ENCODE assay signal across 11 cellular contexts in the genomic region with DNA sequence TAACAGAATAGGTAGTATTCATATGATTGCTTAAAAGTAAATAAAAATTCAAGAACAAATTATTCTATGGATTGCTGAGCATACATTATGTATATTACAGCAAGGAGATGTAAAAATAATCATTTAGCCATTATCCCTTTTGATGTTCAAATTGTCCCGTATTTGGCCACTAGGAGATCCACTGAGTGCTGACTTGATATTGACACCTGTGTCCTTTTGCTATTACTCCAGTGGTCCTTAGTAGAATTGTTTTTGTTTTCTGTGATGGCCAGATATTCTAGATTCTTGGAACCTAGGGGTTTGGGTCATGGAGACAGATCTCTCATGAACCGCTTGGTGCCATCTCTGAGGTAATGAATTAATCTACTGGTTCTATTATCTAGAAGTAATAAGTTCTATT. TPM values are rescaled to one million over a fixed set of nuclear protein-coding genes. Genes with fewer than 3 reads are reported as not detected.
DNase-seq lines count a peak whose midpoint lies in the region; ATAC-seq, FAIRE-seq and TF ChIP-seq lines count a peak whose summit lies in the region.
"Had no signal": no experiment of that assay in that cellular context is flagged by ENCODE, and none has a peak within 500 bp of the region (broad histone marks: within the 10 kb centered on the region; RNA-seq: fewer than 3 reads in every experiment).

No MANE protein-coding gene starts in this region.

- POLR2A ChIA-PET in AG04450 (lab: Yijun Ruan, JAX), result no interaction called here

- no peaks in the 10 kb centered on the region for H3K27me3 Mint-ChIP-seq in T-helper 17 cell

- no peak overlapping the region for H3K9ac ChIP-seq in keratinocyte (ENCODE audit: control insufficient read depth, extremely low read depth, insufficient read depth, low read length)

- dilution Hi-C loops in keratinocyte (cut with MboI; ENCODE audit: extremely low pct_ligation_motif_present, low sequenced_read_pairs), result no loop called here

- H3K79me2 ChIP-seq in keratinocyte (ENCODE audit: control insufficient read depth, insufficient read depth, low read length), result peaks cover 27% of the 10 kb centered on the region

- H3K4me1 ChIP-seq in keratinocyte (ENCODE audit: control insufficient read depth, extremely low read depth, insufficient read depth, low read length) (no peaks in the 10 kb centered on the region), sigmoid colon (no peaks in the 10 kb centered on the region)

- H2AFZ ChIP-seq in keratinocyte (ENCODE audit: control insufficient read depth, low read length), result no peak overlapping the region

- TF ChIP-seq POLR2A in sigmoid colon (IDR thresholded peaks at IDR 0.05), result no peak

- no peaks in the 10 kb centered on the region for H3K27me3 ChIP-seq in AG04450 (ENCODE audit: control insufficient read depth, insufficient read depth, low read length)
- H3K27me3 ChIP-seq in keratinocyte (ENCODE audit: control insufficient read depth, extremely low read depth, insufficient read depth, low read length), result no peaks in the 10 kb centered on the region
- H3K27me3 ChIP-seq in sigmoid colon, result no peaks in the 10 kb centered on the region

- H3K27ac ChIP-seq in AG04450 (ENCODE audit: low read depth, low read length) (no peak overlapping the region), keratinocyte (ENCODE audit: control insufficient read depth, insufficient read depth, low read length) (no peak overlapping the region), sigmoid colon (no peak overlapping the region)

- H4K20me1 ChIP-seq in keratinocyte (ENCODE audit: control insufficient read depth, extremely low read depth, insufficient read depth, low read length), result no peaks in the 10 kb centered on the region

- H3K4me2 ChIP-seq in keratinocyte (ENCODE audit: control insufficient read depth, extremely low read depth, insufficient read depth, low read depth, low read length), result no peak overlapping the region

- TF ChIP-seq CTCF in AG04450 (IDR thresholded peaks at IDR 0.05; ENCODE audit: low read depth, low read length), result peak; percentile 43
- TF ChIP-seq CTCF in GM12874 (IDR thresholded peaks at IDR 0.05; ENCODE audit: insufficient read depth, low read depth, low read length), result peak; percentile 43; the same call in 1 of the 2 replicates
- TF ChIP-seq CTCF in keratinocyte (optimal IDR thresholded peaks at IDR 0.05 in 1 of 3, IDR thresholded peaks at IDR 0.05 in 1 of 3, conservative IDR thresholded peaks at IDR 0.05 in 1 of 3; ENCODE audit: extremely low read depth in 1 of 3, insufficient read depth in 2 of 3, low read length in 3 of 3), result peak in 2 of 3 experiments; percentile 34 to 53
- peak in 1 of 4 experiments; percentile 12 for TF ChIP-seq CTCF in sigmoid colon (IDR thresholded peaks at IDR 0.05)

- no peak for TF ChIP-seq EP300 in sigmoid colon (IDR thresholded peaks at IDR 0.05)

- intact Hi-C loops in sigmoid colon (cut with DNase I), result no loop called here

- H3K4me3 ChIP-seq in AG04450 (ENCODE audit: low read depth, low read length), result no peak overlapping the region
- H3K4me3 ChIP-seq in keratinocyte (ENCODE audit: control insufficient read depth in 2 of 3, extremely low read depth in 1 of 3, insufficient read depth in 2 of 3, low read depth in 1 of 3, low read length in 3 of 3), result no peak overlapping the region
- no peak overlapping the region for H3K4me3 ChIP-seq in sigmoid colon

- H3K27ac Mint-ChIP-seq in T-helper 17 cell, result peak overlapping the region; percentile 65

- DNase-seq in AG04450 (ENCODE audit: low read depth, low spot score) (no peak), T-helper 17 cell (no peak), keratinocyte (ENCODE audit: low read depth, low spot score) (no peak), NCI-H2107 (lab: John Stamatoyannopoulos, UW) (no peak), sigmoid colon (no peak)
- DNase-seq: effector CD4-positive, alpha-beta T cell; NCI-H187 treated with DMSO at 0.1 percent for 48 hours; T-helper 1 cell had no signal

- CTCF ChIA-PET in AG04450 (lab: Charles Lee), result interaction anchor here (0.6 kb wide), 1 partner anchor 37 kb away, joined by 3 read pairs; no protein-coding TSS in a partner anchor

- peaks cover 5% of the 10 kb centered on the region for H3K36me3 Mint-ChIP-seq in T-helper 17 cell (ENCODE audit: low read depth)

- no peaks in the 10 kb centered on the region for H3K9me3 ChIP-seq in AG04450 (ENCODE audit: control insufficient read depth, insufficient read depth, low read length)
- H3K9me3 ChIP-seq in T-helper 17 cell (ENCODE audit: control insufficient read depth, low read length, poor library complexity, severe bottlenecking), result no peaks in the 10 kb centered on the region
- H3K9me3 ChIP-seq in keratinocyte (ENCODE audit: control insufficient read depth, low read depth, low read length), result no peaks in the 10 kb centered on the region
- H3K9me3 ChIP-seq in sigmoid colon, result no peaks in the 10 kb centered on the region

- peaks cover 8% of the 10 kb centered on the region for H3K4me1 Mint-ChIP-seq in T-helper 17 cell

- WGBS in sigmoid colon, 2 donors, result 94 to 98% methylated on average over 2 of the region's 2 CpGs

- H3K36me3 ChIP-seq in keratinocyte (ENCODE audit: control insufficient read depth in 2 of 2, extremely low read depth in 1 of 2, insufficient read depth in 2 of 2, low read length in 2 of 2) (peaks cover 16% of the 10 kb centered on the region in 2 experiments), sigmoid colon (peaks cover 0 to 59% (median 8%) of the 10 kb centered on the region in 4 donors)

- ATAC-seq in T-helper 17 cell (peak; percentile 66), GM18858 (IDR thresholded peaks at IDR 0.05; ENCODE audit: unreplicated experiment) (no peak), HG03280 (IDR thresholded peaks at IDR 0.05; ENCODE audit: unreplicated experiment) (no peak)

- H3K9me1 ChIP-seq in keratinocyte (ENCODE audit: control insufficient read depth, extremely low read depth, insufficient read depth, low read length), result no peaks in the 10 kb centered on the region

- no peak for FAIRE-seq in keratinocyte (lab: Jason Lieb, UNC)

- no peak overlapping the region for H3K4me3 Mint-ChIP-seq in T-helper 17 cell

RNA-seq across cellular contexts. Expression of a gene that starts 16.8 kb away (rescaled TPM):
- polyA plus RNA-seq in AG04450 (2011; rRNA removed), result 30.9 and 43.6 TPM in 2 replicates
- polyA minus RNA-seq in AG04450 (2011; rRNA and poly(A)+ RNA removed), result 9.0 and 15.4 TPM in 2 replicates
- 10 to 100 TPM; 90.6 to 92.6 TPM for total RNA-seq in T-helper 17 cell
- 86.4 to 131 TPM (median 110 TPM) in 3 replicates for polyA plus RNA-seq in keratinocyte
- 170 TPM for polyA plus RNA-seq in keratinocyte (2011; ENCODE audit: low read depth)
- polyA plus RNA-seq in keratinocyte (2011; cell fraction: cytosol; rRNA removed), result 40.3 and 73.9 TPM in 2 replicates
- 130 and 188 TPM in 2 replicates for polyA plus RNA-seq in keratinocyte (2011; cell fraction: nucleus; rRNA removed)
- polyA plus RNA-seq in keratinocyte (2012; ENCODE audit: low replicate concordance), result 73.5 and 88.1 TPM in 2 replicates
- 17.8 to 95.1 TPM (median 64.7 TPM) in 3 replicates for polyA minus RNA-seq in keratinocyte
- polyA minus RNA-seq in keratinocyte (2011; cell fraction: cytosol; rRNA and poly(A)+ RNA removed), result 152 TPM
- 157 and 234 TPM in 2 replicates for polyA minus RNA-seq in keratinocyte (2011; cell fraction: nucleus; rRNA and poly(A)+ RNA removed)
- 10 to 100 TPM; 24.3 to 27.4 (median 27.2) TPM for total RNA-seq in sigmoid colon
- polyA plus RNA-seq in sigmoid colon, result 10 to 100 TPM in 1 of 3 donors, 1 to 10 TPM in 2; 3.0 to 30.9 (median 7.6) TPM

RNA-seq across cellular contexts. Expression of a gene that starts 28.4 kb away (rescaled TPM):
- polyA plus RNA-seq in AG04450 (2011; rRNA removed) (91.9 and 140 TPM in 2 replicates), keratinocyte (60.6 to 152 TPM (median 78.8 TPM) in 3 replicates), sigmoid colon (10 to 100 TPM; 61.9 to 87.9 (median 79.1) TPM)
- polyA minus RNA-seq in AG04450 (2011; rRNA and poly(A)+ RNA removed), result 33.2 and 65.4 TPM in 2 replicates
- total RNA-seq in T-helper 17 cell (100 to 1,000 TPM; 110 to 117 TPM), sigmoid colon (10 to 100 TPM; 60.7 to 94.2 (median 86.4) TPM)
- 278 TPM for polyA plus RNA-seq in keratinocyte (2011; ENCODE audit: low read depth)
- polyA plus RNA-seq in keratinocyte (2011; cell fraction: cytosol; rRNA removed), result 44.6 and 95.2 TPM in 2 replicates
- 79.1 and 128 TPM in 2 replicates for polyA plus RNA-seq in keratinocyte (2011; cell fraction: nucleus; rRNA removed)
- 66.8 and 89.5 TPM in 2 replicates for polyA plus RNA-seq in keratinocyte (2012; ENCODE audit: low replicate concordance)
- 24.2 to 83.0 TPM (median 30.4 TPM) in 3 replicates for polyA minus RNA-seq in keratinocyte
- 38.2 TPM for polyA minus RNA-seq in keratinocyte (2011; cell fraction: cytosol; rRNA and poly(A)+ RNA removed)
- 32.3 and 56.7 TPM in 2 replicates for polyA minus RNA-seq in keratinocyte (2011; cell fraction: nucleus; rRNA and poly(A)+ RNA removed)

RNA-seq across cellular contexts. Expression of a gene that starts 51.4 kb away (rescaled TPM):
- polyA plus RNA-seq in AG04450 (2011; rRNA removed) (9.7 and 13.1 TPM in 2 replicates), keratinocyte (8.5 to 13.2 TPM (median 9.1 TPM) in 3 replicates), sigmoid colon (1 to 10 TPM; 6.3 to 8.1 (median 7.2) TPM)
- polyA minus RNA-seq in AG04450 (2011; rRNA and poly(A)+ RNA removed), result 5.1 and 8.5 TPM in 2 replicates
- total RNA-seq in T-helper 17 cell (10 to 100 TPM; 27.8 to 30.7 TPM), sigmoid colon (10 to 100 TPM; 18.6 to 24.7 (median 23.0) TPM)
- polyA plus RNA-seq in keratinocyte (2011; ENCODE audit: low read depth), result 3.1 TPM
- polyA plus RNA-seq in keratinocyte (2011; cell fraction: cytosol; rRNA removed), result 7.5 and 14.4 TPM in 2 replicates
- polyA plus RNA-seq in keratinocyte (2011; cell fraction: nucleus; rRNA removed), result 4.5 and 5.6 TPM in 2 replicates
- polyA plus RNA-seq in keratinocyte (2012; ENCODE audit: low replicate concordance), result 6.9 and 10.3 TPM in 2 replicates
- 3.0 to 11.8 TPM (median 6.9 TPM) in 3 replicates for polyA minus RNA-seq in keratinocyte
- polyA minus RNA-seq in keratinocyte (2011; cell fraction: cytosol; rRNA and poly(A)+ RNA removed), result 12.7 TPM
- 3.5 and 6.8 TPM in 2 replicates for polyA minus RNA-seq in keratinocyte (2011; cell fraction: nucleus; rRNA and poly(A)+ RNA removed)
